In the genomic region with DNA sequence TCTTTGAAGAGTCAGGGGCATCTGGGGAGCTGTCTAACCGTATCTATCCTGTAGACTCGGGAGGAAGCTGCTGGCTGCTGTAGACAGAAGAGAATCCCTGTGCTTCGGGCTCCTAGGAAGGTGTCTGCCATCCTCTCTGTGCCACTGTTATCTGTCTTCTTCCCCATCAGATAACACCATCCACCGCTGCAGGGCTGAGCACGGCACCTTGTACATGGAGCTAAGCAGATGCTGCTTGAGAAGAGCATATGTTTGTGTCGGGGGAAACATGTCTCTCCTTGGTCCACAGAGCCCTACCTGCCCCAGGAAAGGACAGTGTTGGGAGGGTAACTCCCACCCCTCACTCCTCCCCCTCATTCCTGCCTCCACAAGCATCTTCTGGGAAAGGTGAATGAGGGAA, we compare ENCODE assay signal across 2 cellular contexts.
TF ChIP-seq lines count a peak whose summit lies in the region.

No MANE protein-coding gene starts in this region.

TF ChIP-seq in IMR-90, 13 proteins besides CTCF, POLR2A, EP300 and RAD21 (continued from another document):
- TF ChIP-seq RCOR1 (IDR thresholded peaks at IDR 0.05; ENCODE audit: insufficient replicate concordance, low read length) (no peak), MAZ (IDR thresholded peaks at IDR 0.05; ENCODE audit: borderline replicate concordance, low read depth, low read length) (no peak)
- TF ChIP-seq, protein P1, sequence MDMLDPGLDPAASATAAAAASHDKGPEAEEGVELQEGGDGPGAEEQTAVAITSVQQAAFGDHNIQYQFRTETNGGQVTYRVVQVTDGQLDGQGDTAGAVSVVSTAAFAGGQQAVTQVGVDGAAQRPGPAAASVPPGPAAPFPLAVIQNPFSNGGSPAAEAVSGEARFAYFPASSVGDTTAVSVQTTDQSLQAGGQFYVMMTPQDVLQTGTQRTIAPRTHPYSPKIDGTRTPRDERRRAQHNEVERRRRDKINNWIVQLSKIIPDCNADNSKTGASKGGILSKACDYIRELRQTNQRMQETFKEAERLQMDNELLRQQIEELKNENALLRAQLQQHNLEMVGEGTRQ (IDR thresholded peaks at IDR 0.05; ENCODE audit: low read depth, low read length) = no peak

TF ChIP-seq in HEK293T, 16 proteins besides CTCF, POLR2A, EP300 and RAD21:
- TF ChIP-seq, protein P2, sequence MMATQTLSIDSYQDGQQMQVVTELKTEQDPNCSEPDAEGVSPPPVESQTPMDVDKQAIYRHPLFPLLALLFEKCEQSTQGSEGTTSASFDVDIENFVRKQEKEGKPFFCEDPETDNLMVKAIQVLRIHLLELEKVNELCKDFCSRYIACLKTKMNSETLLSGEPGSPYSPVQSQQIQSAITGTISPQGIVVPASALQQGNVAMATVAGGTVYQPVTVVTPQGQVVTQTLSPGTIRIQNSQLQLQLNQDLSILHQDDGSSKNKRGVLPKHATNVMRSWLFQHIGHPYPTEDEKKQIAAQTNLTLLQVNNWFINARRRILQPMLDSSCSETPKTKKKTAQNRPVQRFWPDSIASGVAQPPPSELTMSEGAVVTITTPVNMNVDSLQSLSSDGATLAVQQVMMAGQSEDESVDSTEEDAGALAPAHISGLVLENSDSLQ (IDR thresholded peaks at IDR 0.05) = no peak
- TF ChIP-seq ZNF384 (IDR thresholded peaks at IDR 0.05) (no peak), NFRKB (IDR thresholded peaks at IDR 0.05) (no peak), BHLHE40 (IDR thresholded peaks at IDR 0.05; ENCODE audit: borderline replicate concordance) (no peak), L3MBTL2 (conservative IDR thresholded peaks at IDR 0.05) (no peak), CTBP1 (IDR thresholded peaks at IDR 0.05; ENCODE audit: borderline replicate concordance) (no peak), HDGF (IDR thresholded peaks at IDR 0.05; ENCODE audit: borderline replicate concordance) (no peak)
